Comparison of ENCODE assay signal across 8 cellular contexts in the genomic region with DNA sequence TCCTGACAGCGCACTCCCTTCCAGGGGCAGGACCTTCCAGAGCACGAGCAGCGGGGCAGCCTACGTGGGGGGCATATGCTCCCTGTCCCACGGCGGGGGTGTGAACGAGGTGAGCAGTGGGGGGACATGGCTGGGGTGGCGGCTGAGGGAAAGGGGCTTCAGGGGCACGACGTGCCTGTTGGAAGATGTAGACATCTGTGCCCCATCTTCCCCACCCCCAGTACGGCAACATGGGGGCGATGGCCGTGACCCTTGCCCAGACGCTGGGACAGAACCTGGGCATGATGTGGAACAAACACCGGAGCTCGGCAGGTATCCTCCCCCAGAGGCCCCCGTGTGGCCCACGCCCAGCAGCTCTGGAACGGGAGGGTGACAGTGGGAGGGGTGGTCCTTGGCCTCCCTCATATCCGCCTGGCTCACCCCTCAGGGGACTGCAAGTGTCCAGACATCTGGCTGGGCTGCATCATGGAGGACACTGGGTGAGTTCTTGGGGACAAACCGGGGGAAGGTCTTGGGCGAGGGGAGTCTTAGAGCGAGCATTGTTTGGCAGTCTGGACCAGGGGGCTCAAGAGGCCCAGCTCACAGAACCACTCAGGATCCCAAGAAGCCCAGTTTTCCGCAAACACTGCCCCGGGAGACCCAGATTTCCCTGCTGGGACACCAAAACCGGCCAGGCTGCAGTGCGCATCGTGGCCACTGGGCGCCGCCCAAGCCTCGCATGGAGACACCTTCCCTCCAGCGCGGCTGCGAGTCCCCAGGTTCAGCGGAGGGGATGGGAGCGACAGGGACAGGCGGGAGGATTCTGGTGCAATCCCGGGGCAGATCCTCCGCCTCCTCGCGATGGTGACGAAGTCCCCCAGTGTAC. TPM values are rescaled to one million over a fixed set of nuclear protein-coding genes. Genes with fewer than 3 reads are reported as not detected.
DNase-seq lines count a peak whose midpoint lies in the region; ATAC-seq and TF ChIP-seq lines count a peak whose summit lies in the region.

No MANE protein-coding gene starts in this region.

- peak overlapping the region; percentile 91 for H3K4me2 ChIP-seq in MM.1S (ENCODE audit: low read depth, low read length)

- peak overlapping the region; percentile 45; the same call in 1 of the 2 replicates for H3K9ac ChIP-seq in MM.1S (ENCODE audit: low read length)

- TF ChIP-seq CTCF in MM.1S (IDR thresholded peaks at IDR 0.05; ENCODE audit: low read length), result peak; percentile 97
- TF ChIP-seq CTCF in foreskin keratinocyte (conservative IDR thresholded peaks at IDR 0.05), result peak; percentile 98
- TF ChIP-seq CTCF in neural crest cell (conservative IDR thresholded peaks at IDR 0.05), result peak; percentile 97

- DNase-seq in ACHN (peak; percentile 90), MM.1S (peak; percentile 83), SHP77 treated with DMSO at 0.1 percent for 48 hours (lab: John Stamatoyannopoulos, UW) (peak; percentile 46), foreskin keratinocyte (peak; percentile 49 to 65), neural crest cell (ENCODE audit: low read depth, low spot score) (peak; percentile 99)
- peak; percentile 81 for DNase-seq in activated effector memory CD4-positive, alpha-beta T cell treated with Interleukin-2 at 50 U/mL for 16 hours
- peak; percentile 85 to 89 for DNase-seq in stimulated activated naive CD8-positive, alpha-beta T cell treated with anti-CD3 and anti-CD28 coated beads, Interleukin-15, amount 100 ng/mL, for 72 hours

- peak overlapping the region; percentile 93 for H2AFZ ChIP-seq in MM.1S (ENCODE audit: low read length)

- H3K27ac ChIP-seq in MM.1S (ENCODE audit: low read length), result no peak overlapping the region; the same call in 1 of the 2 replicates
- no peak overlapping the region for H3K27ac ChIP-seq in foreskin keratinocyte

- H3K27me3 ChIP-seq in MM.1S (replicated peaks; ENCODE audit: insufficient read depth, low read length) (0 out of 2 replicates have a peak, but pooled peaks cover 6% of the 10 kb centered on the region), foreskin keratinocyte (peaks cover 14% of the 10 kb centered on the region)

- peak overlapping the region; percentile 87 for H3K4me3 Mint-ChIP-seq in neural crest cell
- peak overlapping the region; percentile 84 to 94 for H3K4me3 Mint-ChIP-seq in stimulated activated naive CD8-positive, alpha-beta T cell treated with anti-CD3 and anti-CD28 coated beads, Interleukin-15, amount 100 ng/mL, for 72 hours

- H3K4me3 ChIP-seq in MM.1S (ENCODE audit: low read length), result peak overlapping the region; percentile 65

- H3K9me2 ChIP-seq in MM.1S (replicated peaks; ENCODE audit: insufficient read depth, low read length), result no peaks in the 10 kb centered on the region

- in situ Hi-C loops in ACHN (cut with HindIII; ENCODE audit: low pct_ligation_motif_present, low pct_unique_long_range_greater_than_20kb, low sequenced_read_pairs), result loop anchor here (25.0 kb wide), 1 partner anchor 88 kb away; no protein-coding TSS in a partner anchor

- no peaks in the 10 kb centered on the region for H3K9me3 Mint-ChIP-seq in neural crest cell
- no peaks in the 10 kb centered on the region for H3K9me3 Mint-ChIP-seq in stimulated activated naive CD8-positive, alpha-beta T cell treated with anti-CD3 and anti-CD28 coated beads, Interleukin-15, amount 100 ng/mL, for 72 hours

- H3K36me3 Mint-ChIP-seq in neural crest cell (ENCODE audit: low read depth), result no peaks in the 10 kb centered on the region

- ATAC-seq in GM18909 (IDR thresholded peaks at IDR 0.05; ENCODE audit: poor library complexity, unreplicated experiment) (peak; percentile 41), foreskin keratinocyte (peak; percentile 40)
- ATAC-seq in stimulated activated naive CD8-positive, alpha-beta T cell treated with anti-CD3 and anti-CD28 coated beads, Interleukin-15, amount 100 ng/mL, for 72 hours, result peak; percentile 50

- no peaks in the 10 kb centered on the region for H3K79me2 ChIP-seq in MM.1S (ENCODE audit: low read length)

- no peaks in the 10 kb centered on the region for H3K36me3 ChIP-seq in MM.1S (replicated peaks; ENCODE audit: insufficient read depth, low read length)

- H3K9me3 ChIP-seq in MM.1S (replicated peaks; ENCODE audit: insufficient read depth, low read length), result no peaks in the 10 kb centered on the region

- peaks cover 10% of the 10 kb centered on the region for H3K4me1 Mint-ChIP-seq in neural crest cell
- peaks cover 34% of the 10 kb centered on the region for H3K4me1 Mint-ChIP-seq in stimulated activated naive CD8-positive, alpha-beta T cell treated with anti-CD3 and anti-CD28 coated beads, Interleukin-15, amount 100 ng/mL, for 72 hours

- H4K20me1 ChIP-seq in MM.1S (ENCODE audit: insufficient read depth, low read length), result no peaks in the 10 kb centered on the region

- peaks cover 9% of the 10 kb centered on the region for H3K27me3 Mint-ChIP-seq in neural crest cell (ENCODE audit: low read depth)
- H3K27me3 Mint-ChIP-seq in stimulated activated naive CD8-positive, alpha-beta T cell treated with anti-CD3 and anti-CD28 coated beads, Interleukin-15, amount 100 ng/mL, for 72 hours, result peaks cover 32% of the 10 kb centered on the region

- H3F3A ChIP-seq in MM.1S (ENCODE audit: insufficient read depth, low read length), result peaks cover 5% of the 10 kb centered on the region

- no peak overlapping the region for H3K27ac Mint-ChIP-seq in neural crest cell (ENCODE audit: unreplicated experiment)
- H3K27ac Mint-ChIP-seq in stimulated activated naive CD8-positive, alpha-beta T cell treated with anti-CD3 and anti-CD28 coated beads, Interleukin-15, amount 100 ng/mL, for 72 hours, result peak overlapping the region in 1 of 2 donors; percentile 59

- H3K4me1 ChIP-seq in MM.1S (ENCODE audit: low read length) (peaks cover 6% of the 10 kb centered on the region; the same call in 1 of the 2 replicates), foreskin keratinocyte (no peaks in the 10 kb centered on the region)

RNA-seq across cellular contexts. Expression of a gene that starts 15.7 kb away (rescaled TPM):
- 0.04 and 0.10 TPM in 2 replicates for total RNA-seq in foreskin keratinocyte
- polyA plus RNA-seq in foreskin keratinocyte, result 0.08 and 0.13 TPM in 2 replicates
- total RNA-seq in neural crest cell, result 5.2 and 6.0 TPM in 2 replicates

RNA-seq across cellular contexts. Expression of a gene that starts 55.6 kb away (rescaled TPM):
- total RNA-seq in foreskin keratinocyte (31.7 and 32.5 TPM in 2 replicates), neural crest cell (143 and 145 TPM in 2 replicates)
- polyA plus RNA-seq in foreskin keratinocyte, result 13.0 and 14.5 TPM in 2 replicates

Comparison
In these comparisons a context has a peak if more than half of its experiments do, and no peak if none do; other contexts are left out.
1. DNase-seq: peak in every context shown above with its lines; median percentile 99 in neural crest cell; 90 in ACHN; 87 in stimulated activated naive CD8-positive, alpha-beta T cell treated with anti-CD3 and anti-CD28 coated beads, Interleukin-15, amount 100 ng/mL, for 72 hours; 83 in MM.1S; 81 in activated effector memory CD4-positive, alpha-beta T cell treated with Interleukin-2 at 50 U/mL for 16 hours; 57 in foreskin keratinocyte; 46 in SHP77 treated with DMSO at 0.1 percent for 48 hours.